8 cellular contexts compared by ENCODE assay signal in the genomic region with DNA sequence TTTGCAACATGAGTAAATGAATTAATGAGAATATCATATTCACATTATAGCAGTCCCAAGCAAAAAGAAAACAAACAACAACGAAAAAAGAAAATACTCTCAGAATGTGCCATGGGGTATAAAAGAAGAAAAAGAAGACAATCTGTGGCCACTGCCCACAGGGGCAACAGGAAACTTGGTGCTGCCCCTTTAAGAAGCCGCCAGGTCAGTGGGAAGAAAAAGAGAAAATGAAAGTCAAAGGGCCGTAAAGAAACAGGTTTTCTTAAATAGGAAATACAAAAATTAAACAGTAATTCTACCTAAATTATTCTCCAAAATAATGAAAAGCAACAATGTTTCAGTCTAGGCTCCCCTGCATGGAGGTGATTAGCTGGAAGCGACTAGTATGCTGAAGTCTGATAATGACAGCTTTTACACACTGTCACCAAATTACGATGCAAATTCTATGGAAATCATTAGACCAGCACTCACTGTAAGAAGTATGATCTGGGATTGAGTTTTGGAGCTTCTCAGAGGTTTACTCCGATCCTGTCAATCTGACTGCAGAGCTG. TPM values are rescaled to one million over a fixed set of nuclear protein-coding genes. Genes with fewer than 3 reads are reported as not detected.
DNase-seq lines count a peak whose midpoint lies in the region; TF ChIP-seq lines count a peak whose summit lies in the region.

No MANE protein-coding gene starts in this region.

- H3K27me3 ChIP-seq in prostate gland (replicated peaks; ENCODE audit: insufficient read depth): no peaks in the 10 kb centered on the region

- H3K27me3 Mint-ChIP-seq in activated CD4-positive, alpha-beta T cell treated with anti-CD3 and anti-CD28 coated beads, Interleukin-2, amount 10 ng/mL, durations not matched to agents 7 days and 5 days: no peaks in the 10 kb centered on the region

- H3K9me3 ChIP-seq in KOPT-K1 (ENCODE audit: insufficient read depth, low read length, poor library complexity, severe bottlenecking) (no peaks in the 10 kb centered on the region), prostate gland (no peaks in the 10 kb centered on the region)

- WGBS in prostate gland: 41% methylated on average over 6 of the region's 6 CpGs

- POLR2A ChIA-PET in activated CD4-positive, alpha-beta T cell treated with anti-CD3 and anti-CD28 coated beads, Interleukin-2, amount 10 ng/mL, durations not matched to agents 7 days and 5 days (lab: Charles Lee): no interaction called here

- peak overlapping the region; percentile 81 for H3K4me3 Mint-ChIP-seq in activated CD4-positive, alpha-beta T cell treated with anti-CD3 and anti-CD28 coated beads, Interleukin-2, amount 10 ng/mL, durations not matched to agents 7 days and 5 days

- TF ChIP-seq POLR2A in prostate gland (IDR thresholded peaks at IDR 0.05): no peak

- H3K4me1 Mint-ChIP-seq in activated CD4-positive, alpha-beta T cell treated with anti-CD3 and anti-CD28 coated beads, Interleukin-2, amount 10 ng/mL, durations not matched to agents 7 days and 5 days: peaks cover 22% of the 10 kb centered on the region

- H3K4me3 ChIP-seq in cardiac fibroblast (replicated peaks in 1 of 2; ENCODE audit: low read depth in 2 of 2, low read length in 2 of 2): peak overlapping the region; percentile 31 to 57
- H3K4me3 ChIP-seq in prostate gland: peak overlapping the region; percentile 22 to 27

- H3K36me3 ChIP-seq in KOPT-K1 (ENCODE audit: insufficient read depth, low read length) (no peaks in the 10 kb centered on the region), prostate gland (no peaks in the 10 kb centered on the region)

- no peaks in the 10 kb centered on the region for H3K4me1 ChIP-seq in prostate gland (replicated peaks)

- intact Hi-C loops in prostate gland (cut with DNase I): no loop called here

- H3K9me3 Mint-ChIP-seq in activated CD4-positive, alpha-beta T cell treated with anti-CD3 and anti-CD28 coated beads, Interleukin-2, amount 10 ng/mL, durations not matched to agents 7 days and 5 days: no peaks in the 10 kb centered on the region

- DNase-seq in activated CD4-positive, alpha-beta T cell treated with anti-CD3 and anti-CD28 coated beads, Interleukin-2, amount 10 ng/mL, durations not matched to agents 7 days and 5 days: no peak
- no peak for DNase-seq in activated CD4-positive, alpha-beta T cell treated with anti-CD3 and anti-CD28 coated beads for 4 hours
- peak in 1 of 2 donors; percentile 36 for DNase-seq in cardiac fibroblast (ENCODE audit: low read depth in 2 of 2)
- no peak for DNase-seq in prostate gland (ENCODE audit: low spot score)
- no peak for DNase-seq in NCI-H128 (lab: John Stamatoyannopoulos, UW; ENCODE audit: unreplicated experiment)
- no peak for DNase-seq in amniotic stem cell (lab: John Stamatoyannopoulos, UW)
- DNase-seq in retina: no peak

- H3K36me3 Mint-ChIP-seq in activated CD4-positive, alpha-beta T cell treated with anti-CD3 and anti-CD28 coated beads, Interleukin-2, amount 10 ng/mL, durations not matched to agents 7 days and 5 days (ENCODE audit: low read depth): no peaks in the 10 kb centered on the region

- TF ChIP-seq CTCF in cardiac fibroblast (IDR thresholded peaks at IDR 0.05; ENCODE audit: low read depth, low read length) (no peak), prostate gland (IDR thresholded peaks at IDR 0.05) (no peak)

- CTCF ChIA-PET in activated CD4-positive, alpha-beta T cell treated with anti-CD3 and anti-CD28 coated beads, Interleukin-2, amount 10 ng/mL, durations not matched to agents 7 days and 5 days (lab: Charles Lee): interaction anchor here (1.3 to 1.9 kb wide), 2 partner anchors 9 to 12 kb away, joined by 3 to 6 read pairs; no protein-coding TSS in a partner anchor

- H3K27ac Mint-ChIP-seq in activated CD4-positive, alpha-beta T cell treated with anti-CD3 and anti-CD28 coated beads, Interleukin-2, amount 10 ng/mL, durations not matched to agents 7 days and 5 days: peak overlapping the region; percentile 91

- H3K27ac ChIP-seq in KOPT-K1 (ENCODE audit: low read depth, low read length, poor library complexity, severe bottlenecking): peak overlapping the region; percentile 56
- H3K27ac ChIP-seq in prostate gland: peak overlapping the region in 1 of 2 donors; percentile 60

RNA-seq across cellular contexts. Expression of a gene that starts 23.6 kb away (rescaled TPM):
- 10 to 100 TPM; 31.1 to 35.9 TPM for total RNA-seq in activated CD4-positive, alpha-beta T cell treated with anti-CD3 and anti-CD28 coated beads, Interleukin-2, amount 10 ng/mL, durations not matched to agents 7 days and 5 days
- total RNA-seq in prostate gland: 10 to 100 TPM; 24.9 to 29.9 TPM
